In genomic region chr1:246513619-246514343, GRCh38 we compare ENCODE assay signal across 17 cellular contexts. TPM values are rescaled to one million over a fixed set of nuclear protein-coding genes. Genes with fewer than 3 reads are reported as not detected.
DNase-seq lines count a peak whose midpoint lies in the region; ATAC-seq and TF ChIP-seq lines count a peak whose summit lies in the region.
"Had no signal": no experiment of that assay in that cellular context is flagged by ENCODE, and none has a peak within 500 bp of the region (broad histone marks: within the 10 kb centered on the region; RNA-seq: fewer than 3 reads in every experiment).

No MANE protein-coding gene starts in this region.

- TF ChIP-seq CTCF in CD8-positive, alpha-beta T cell (IDR thresholded peaks at IDR 0.05): no peak
- no peak for TF ChIP-seq CTCF in OCI-LY1 (IDR thresholded peaks at IDR 0.05; ENCODE audit: low read length)
- no peak for TF ChIP-seq CTCF in H9 (conservative IDR thresholded peaks at IDR 0.05)

- no peak overlapping the region for H2BK20ac ChIP-seq in H9 (ENCODE audit: low read depth, low read length, poor library complexity, severe bottlenecking)

- no CpG with 5 or more reads among the region's 7 CpGs for WGBS in H9 (ENCODE audit: extremely low coverage, insufficient read length, low lambda C conversion rate)

- H3K4me3 ChIP-seq in CD8-positive, alpha-beta T cell (ENCODE audit: low read depth, low read length): no peak overlapping the region
- H3K4me3 ChIP-seq in OCI-LY1 (ENCODE audit: low read depth, low read length, poor library complexity, severe bottlenecking): peak overlapping the region; percentile 39
- H3K4me3 ChIP-seq: BLaER1 treated with 17β-estradiol and CSF1 and Interleukin-3, amounts not matched to agents 10 nM and 100 nM had no signal

- no peak overlapping the region for H3K4me3 Mint-ChIP-seq in T-helper 1 cell treated with Interleukin-12 subunit alpha and Interleukin-12 subunit beta and Interleukin-4 antibody, amounts not matched to agents 30 μg/mL and 1 μg/mL, for 36 hours
- H3K4me3 Mint-ChIP-seq in CD8-positive, alpha-beta T cell: peak overlapping the region; percentile 11
- H3K4me3 Mint-ChIP-seq in central memory CD8-positive, alpha-beta T cell: peak overlapping the region; percentile 37
- no peak overlapping the region for H3K4me3 Mint-ChIP-seq in H9

- no peaks in the 10 kb centered on the region for H3F3A ChIP-seq in OCI-LY1 (ENCODE audit: insufficient read depth, low read length)

- H2AFZ ChIP-seq in OCI-LY1 (ENCODE audit: low read length): no peak overlapping the region
- H2AFZ ChIP-seq in H9 (ENCODE audit: low read length): no peak overlapping the region

- H3K14ac ChIP-seq in H9 (ENCODE audit: insufficient read depth, low read length): no peak overlapping the region; the same call in 1 of the 2 replicates

- no peak overlapping the region for H3K18ac ChIP-seq in H9 (ENCODE audit: insufficient read length, low read depth, low read length)

- no peaks in the 10 kb centered on the region for H3K4me1 ChIP-seq in CD8-positive, alpha-beta T cell (ENCODE audit: insufficient read depth, low read length)
- no peaks in the 10 kb centered on the region for H3K4me1 ChIP-seq in OCI-LY1 (ENCODE audit: insufficient read depth, low read length, severe bottlenecking)
- no peaks in the 10 kb centered on the region for H3K4me1 ChIP-seq in H9 (ENCODE audit: insufficient read depth, low read length)
- H3K4me1 ChIP-seq: BLaER1 treated with 17β-estradiol and CSF1 and Interleukin-3, amounts not matched to agents 10 nM and 100 nM had no signal

- H3T11ph ChIP-seq in H9 (ENCODE audit: low read length): no peak overlapping the region

- no peak overlapping the region for H3K56ac ChIP-seq in H9 (ENCODE audit: insufficient read length, low read depth, low read length)

- H2BK5ac ChIP-seq in H9 (ENCODE audit: insufficient read length, low read length): no peak overlapping the region

- H3K79me2 ChIP-seq in OCI-LY1 (ENCODE audit: insufficient read depth, low read length) (no peaks in the 10 kb centered on the region), H9 (ENCODE audit: insufficient read depth, low read length) (no peaks in the 10 kb centered on the region)

- peak overlapping the region; percentile 32; the same call in 1 of the 2 replicates for H3K4me2 ChIP-seq in OCI-LY1 (ENCODE audit: low read length)
- H3K4me2 ChIP-seq in H9 (ENCODE audit: insufficient read depth, insufficient read length, low read length): no peak overlapping the region
- H3K4me2 ChIP-seq: BLaER1 treated with 17β-estradiol and CSF1 and Interleukin-3, amounts not matched to agents 10 nM and 100 nM had no signal

- no peaks in the 10 kb centered on the region for H3K36me3 ChIP-seq in CD8-positive, alpha-beta T cell (ENCODE audit: insufficient read depth, low read length)
- no peaks in the 10 kb centered on the region for H3K36me3 ChIP-seq in OCI-LY1 (ENCODE audit: insufficient read depth, low read length)

- no peak overlapping the region for H2BK12ac ChIP-seq in H9 (ENCODE audit: insufficient read length, low read depth, low read length)

- H4K8ac ChIP-seq in H9 (replicated peaks; ENCODE audit: insufficient read length, low read depth, low read length): no peak overlapping the region

- H3K36me3 Mint-ChIP-seq in T-helper 1 cell treated with Interleukin-12 subunit alpha and Interleukin-12 subunit beta and Interleukin-4 antibody, amounts not matched to agents 30 μg/mL and 1 μg/mL, for 36 hours (ENCODE audit: low read depth): no peaks in the 10 kb centered on the region
- H3K36me3 Mint-ChIP-seq in CD8-positive, alpha-beta T cell: no peaks in the 10 kb centered on the region
- H3K36me3 Mint-ChIP-seq in central memory CD8-positive, alpha-beta T cell (ENCODE audit: insufficient read depth): no peaks in the 10 kb centered on the region
- H3K36me3 Mint-ChIP-seq in H9 (ENCODE audit: insufficient read depth in 1 of 3, low read depth in 3 of 3): peaks cover 3 to 13% (median 3%) of the 10 kb centered on the region in 3 experiments; a peak in 3 of 7 replicates

- no peak overlapping the region for H4K5ac ChIP-seq in H9 (ENCODE audit: insufficient read length, low read depth, low read length)

- H4K20me1 ChIP-seq in OCI-LY1 (ENCODE audit: insufficient read depth, low read length): no peaks in the 10 kb centered on the region
- H4K20me1 ChIP-seq in H9 (ENCODE audit: control insufficient read depth, insufficient read depth, insufficient read length): no peaks in the 10 kb centered on the region
- H4K20me1 ChIP-seq: BLaER1 treated with 17β-estradiol and CSF1 and Interleukin-3, amounts not matched to agents 10 nM and 100 nM had no signal

- no peak overlapping the region for H2AK5ac ChIP-seq in H9 (ENCODE audit: insufficient read length, low read length)

- CTCF ChIA-PET in CD8-positive, alpha-beta T cell (lab: Charles Lee): interaction anchor here (0.8 to 0.9 kb wide), 2 partner anchors 16 to 18 kb away, joined by 3 to 6 read pairs; no protein-coding TSS in a partner anchor

- H2BK120ac ChIP-seq in H9 (ENCODE audit: low read depth, low read length, poor library complexity, severe bottlenecking): no peak overlapping the region

- peaks cover 5% of the 10 kb centered on the region for H3K4me1 Mint-ChIP-seq in T-helper 1 cell treated with Interleukin-12 subunit alpha and Interleukin-12 subunit beta and Interleukin-4 antibody, amounts not matched to agents 30 μg/mL and 1 μg/mL, for 36 hours (ENCODE audit: low read depth)
- no peaks in the 10 kb centered on the region for H3K4me1 Mint-ChIP-seq in CD8-positive, alpha-beta T cell (ENCODE audit: low read depth)
- no peaks in the 10 kb centered on the region for H3K4me1 Mint-ChIP-seq in central memory CD8-positive, alpha-beta T cell
- H3K4me1 Mint-ChIP-seq in H9: no peaks in the 10 kb centered on the region

- H3K23me2 ChIP-seq in H9 (ENCODE audit: insufficient read length, low read depth, low read length, poor library complexity, severe bottlenecking): no peaks in the 10 kb centered on the region

- H3K27me3 Mint-ChIP-seq in T-helper 1 cell treated with Interleukin-12 subunit alpha and Interleukin-12 subunit beta and Interleukin-4 antibody, amounts not matched to agents 30 μg/mL and 1 μg/mL, for 36 hours (ENCODE audit: low read depth): no peaks in the 10 kb centered on the region
- H3K27me3 Mint-ChIP-seq in CD8-positive, alpha-beta T cell (ENCODE audit: low read depth): no peaks in the 10 kb centered on the region
- no peaks in the 10 kb centered on the region for H3K27me3 Mint-ChIP-seq in central memory CD8-positive, alpha-beta T cell
- H3K27me3 Mint-ChIP-seq in H9 (ENCODE audit: low read depth): peaks cover 7% of the 10 kb centered on the region

- intact Hi-C loops in CD8-positive, alpha-beta T cell (cut with DNase I, micrococcal nuclease): no loop called here

- peaks cover 27% of the 10 kb centered on the region for H3K9me3 Mint-ChIP-seq in T-helper 1 cell treated with Interleukin-12 subunit alpha and Interleukin-12 subunit beta and Interleukin-4 antibody, amounts not matched to agents 30 μg/mL and 1 μg/mL, for 36 hours
- peaks cover 8% of the 10 kb centered on the region for H3K9me3 Mint-ChIP-seq in CD8-positive, alpha-beta T cell
- no peaks in the 10 kb centered on the region for H3K9me3 Mint-ChIP-seq in central memory CD8-positive, alpha-beta T cell
- peaks cover 38 to 41% of the 10 kb centered on the region in 2 experiments for H3K9me3 Mint-ChIP-seq in H9

- no peaks in the 10 kb centered on the region for H3K27me3 ChIP-seq in CD8-positive, alpha-beta T cell (ENCODE audit: insufficient read depth, low read length)
- H3K27me3 ChIP-seq in OCI-LY1 (ENCODE audit: insufficient read depth, low read length) (no peaks in the 10 kb centered on the region), H9 (ENCODE audit: insufficient read depth, low read length) (no peaks in the 10 kb centered on the region)
- H3K27me3 ChIP-seq: BLaER1 treated with 17β-estradiol and CSF1 and Interleukin-3, amounts not matched to agents 10 nM and 100 nM had no signal

- ATAC-seq in CD8-positive, alpha-beta T cell: no peak
- ATAC-seq in central memory CD8-positive, alpha-beta T cell (replicated peaks; ENCODE audit: extremely low read depth, poor library complexity, severe bottlenecking): no peak
- ATAC-seq: PC-3 had no signal

- no peak overlapping the region for H2BK15ac ChIP-seq in H9 (ENCODE audit: low read depth, low read length)

- H3K9ac ChIP-seq in OCI-LY1 (ENCODE audit: low read length) (no peak overlapping the region), H9 (ENCODE audit: extremely low read depth, insufficient read length, low read length) (no peak overlapping the region)
- H3K9ac ChIP-seq: BLaER1 treated with 17β-estradiol and CSF1 and Interleukin-3, amounts not matched to agents 10 nM and 100 nM had no signal

- H3K4ac ChIP-seq in H9 (ENCODE audit: low read depth, low read length): no peak overlapping the region

- POLR2A ChIA-PET in CD8-positive, alpha-beta T cell (lab: Charles Lee): interaction anchor here (0.8 kb wide), 1 partner anchor 31 kb away, joined by 3 read pairs; no protein-coding TSS in a partner anchor

- no peak for DNase-seq in T-helper 1 cell
- DNase-seq in CD8-positive, alpha-beta T cell: no peak
- DNase-seq in central memory CD8-positive, alpha-beta T cell (ENCODE audit: low spot score in 2 of 2): no peak
- DNase-seq in GF-D8 (lab: John Stamatoyannopoulos, UW): no peak
- DNase-seq in H9: no peak
- no peak for DNase-seq in NCI-H1105 treated with DMSO at 0.1 percent for 48 hours (lab: John Stamatoyannopoulos, UW)
- DNase-seq: COR-L47, MV-4-11, NCI-H1436, NCI-H2029, NCI-H2171 treated with DMSO at 0.1 percent for 48 hours, NCI-H748 treated with DMSO at 0.1 percent for 48 hours, PC-3 had no signal

- H3K9me2 ChIP-seq in OCI-LY1 (ENCODE audit: low read depth, low read length): no peaks in the 10 kb centered on the region

- peak overlapping the region; percentile 26 for H3K27ac Mint-ChIP-seq in T-helper 1 cell treated with Interleukin-12 subunit alpha and Interleukin-12 subunit beta and Interleukin-4 antibody, amounts not matched to agents 30 μg/mL and 1 μg/mL, for 36 hours
- H3K27ac Mint-ChIP-seq in CD8-positive, alpha-beta T cell: peak overlapping the region; percentile 13
- H3K27ac Mint-ChIP-seq in central memory CD8-positive, alpha-beta T cell (ENCODE audit: low read depth): no peak overlapping the region
- no peak overlapping the region for H3K27ac Mint-ChIP-seq in H9

- H3K23ac ChIP-seq in H9 (ENCODE audit: insufficient read length, low read depth, low read length): no peak overlapping the region

- H4K91ac ChIP-seq in H9 (ENCODE audit: insufficient read length, low read depth, low read length): no peak overlapping the region

- no peak overlapping the region for H3K27ac ChIP-seq in CD8-positive, alpha-beta T cell (ENCODE audit: low read depth, low read length)
- H3K27ac ChIP-seq in OCI-LY1 (ENCODE audit: low read depth, low read length, poor library complexity, severe bottlenecking): no peak overlapping the region
- H3K27ac ChIP-seq in H9 (ENCODE audit: insufficient read length, low read depth, low read length): no peak overlapping the region
- H3K27ac ChIP-seq: 22Rv1; BLaER1 treated with 17β-estradiol and CSF1 and Interleukin-3, amounts not matched to agents 10 nM and 100 nM had no signal

- peaks cover 6% of the 10 kb centered on the region for H3K9me3 ChIP-seq in CD8-positive, alpha-beta T cell (ENCODE audit: low read length)
- H3K9me3 ChIP-seq in OCI-LY1 (ENCODE audit: low read length): peaks cover 19% of the 10 kb centered on the region
- H3K9me3 ChIP-seq in H9 (ENCODE audit: control insufficient read depth, low read depth, low read length): peaks cover 5% of the 10 kb centered on the region

- no peaks in the 10 kb centered on the region for H3K79me1 ChIP-seq in H9 (ENCODE audit: insufficient read depth, low read depth, low read length, poor library complexity, severe bottlenecking)

RNA-seq across cellular contexts. Expression of gene SMYD3, which starts 6.7 kb away (rescaled TPM):
- 10 to 100 TPM; 20.5 to 21.2 TPM for total RNA-seq in CD8-positive, alpha-beta T cell
- total RNA-seq in H9 (2021): 25.2 and 25.5 TPM in 2 replicates

RNA-seq across cellular contexts. Expression of gene TFB2M, which starts 52.3 kb away (rescaled TPM):
- total RNA-seq in CD8-positive, alpha-beta T cell: 10 to 100 TPM; 15.8 to 16.4 TPM
- total RNA-seq in H9 (2021): 27.0 and 27.7 TPM in 2 replicates

RNA-seq across cellular contexts. Expression of gene CNST, which starts 52.5 kb away (rescaled TPM):
- 10 to 100 TPM; 64.1 to 64.4 TPM for total RNA-seq in CD8-positive, alpha-beta T cell
- total RNA-seq in H9 (2021): 18.0 and 19.8 TPM in 2 replicates

Comparison
In these comparisons a context has a peak if more than half of its experiments do, and no peak if none do; other contexts are left out.
1. H3K27ac Mint-ChIP-seq: peak in T-helper 1 cell treated with Interleukin-12 subunit alpha and Interleukin-12 subunit beta and Interleukin-4 antibody, amounts not matched to agents 30 μg/mL and 1 μg/mL, for 36 hours (single experiment) and CD8-positive, alpha-beta T cell (single experiment); none in central memory CD8-positive, alpha-beta T cell (single experiment) and H9 (0 of 3).
2. H3K4me3 Mint-ChIP-seq: peak in CD8-positive, alpha-beta T cell (single experiment) and central memory CD8-positive, alpha-beta T cell (single experiment); none in T-helper 1 cell treated with Interleukin-12 subunit alpha and Interleukin-12 subunit beta and Interleukin-4 antibody, amounts not matched to agents 30 μg/mL and 1 μg/mL, for 36 hours (single experiment) and H9 (0 of 2).